15 cellular contexts compared by ENCODE assay signal in the genomic region with DNA sequence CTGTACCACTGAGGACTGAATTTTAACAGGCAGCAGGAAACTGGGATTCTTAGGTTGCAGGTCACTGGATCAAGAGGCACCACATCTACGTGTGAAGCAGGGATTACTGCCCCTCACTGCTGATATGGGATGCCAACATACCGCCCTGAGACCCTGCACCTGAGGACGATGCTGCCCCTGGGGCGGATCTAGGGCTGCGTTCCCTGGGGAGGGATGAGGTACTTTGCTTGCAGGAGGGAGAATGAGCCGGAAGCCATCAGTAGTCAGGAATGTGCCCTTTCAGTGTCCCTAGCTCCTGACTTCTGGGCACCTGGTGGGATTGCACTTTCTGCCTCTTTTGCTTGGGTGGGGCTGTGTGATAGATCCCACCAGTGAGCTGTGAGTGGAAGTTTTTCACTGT.
A peak's percentile ranks its signal among the peaks of the same experiment; 100 is the strongest.
DNase-seq lines count a peak whose midpoint lies in the region; ATAC-seq, FAIRE-seq and TF ChIP-seq lines count a peak whose summit lies in the region.
"Had no signal": no experiment of that assay in that cellular context is flagged by ENCODE, and none has a peak within 500 bp of the region (broad histone marks: within the 10 kb centered on the region; RNA-seq: fewer than 3 reads in every experiment).

No MANE protein-coding gene starts in this region.

- H3K9me2 ChIP-seq in Loucy (replicated peaks; ENCODE audit: low read depth, low read length): no peaks in the 10 kb centered on the region

- no peaks in the 10 kb centered on the region for H3K79me2 ChIP-seq in Loucy (ENCODE audit: insufficient read depth, low read length)

- intact Hi-C loops in activated naive CD4-positive, alpha-beta T cell treated with anti-CD3 and anti-CD28 coated beads for 36 hours (cut with micrococcal nuclease): loop anchor here (2.0 to 10.0 kb wide), 4 partner anchors 101 to 917 kb away; no protein-coding TSS in a partner anchor
- intact Hi-C loops in dendritic cell treated with granulocyte-macrophage colony-stimulating factor and Interleukin-4, amounts not matched to agents 40 ng/mL and 50 ng/mL, for 4 days (cut with micrococcal nuclease): loop anchor here (5.0 to 10.0 kb wide), 4 partner anchors 92 to 912 kb away; a partner anchor contains a TSS

- no peaks in the 10 kb centered on the region for H3K9me3 ChIP-seq in Loucy (ENCODE audit: insufficient read depth, low read depth, low read length)
- H3K9me3 ChIP-seq: A549, MG63, SJSA1 had no signal

- no peaks in the 10 kb centered on the region for H3K36me3 ChIP-seq in Loucy (ENCODE audit: insufficient read depth, low read length)
- H3K36me3 ChIP-seq: MG63, SJSA1 had no signal

- no peak for DNase-seq in activated naive CD4-positive, alpha-beta T cell treated with anti-CD3 and anti-CD28 coated beads for 36 hours
- no peak for DNase-seq in activated naive CD4-positive, alpha-beta T cell treated with Interleukin-2 at 50 U/mL for 16 hours
- DNase-seq in urothelium cell line (ENCODE audit: low spot score) (no peak), epidermal melanocyte (ENCODE audit: insufficient read length, low spot score) (no peak)
- DNase-seq in stimulated activated CD4-positive, alpha-beta T cell treated with anti-CD3 and anti-CD28 coated beads, Interleukin-4, amount 100 ng/mL, for 24 hours: no peak
- DNase-seq: DMS153, NCI-H446 treated with DMSO at 0.1 percent for 48 hours had no signal

- H3K4me3 ChIP-seq in Loucy (ENCODE audit: low read length, poor library complexity, severe bottlenecking): no peak overlapping the region
- H3K4me3 ChIP-seq: A549, K562, MG63, SJSA1 had no signal

- ATAC-seq in GM19035 (IDR thresholded peaks at IDR 0.05; ENCODE audit: unreplicated experiment): no peak
- ATAC-seq: K562 had no signal

- no peak overlapping the region for H2AFZ ChIP-seq in Loucy (ENCODE audit: low read length)

- CTCF ChIA-PET in activated naive CD4-positive, alpha-beta T cell treated with anti-CD3 and anti-CD28 coated beads for 36 hours (lab: Charles Lee): interaction anchor here (0.7 to 2.1 kb wide), 7 partner anchors 94 to 1148 kb away, joined by 3 to 5 read pairs (median 3); no protein-coding TSS in a partner anchor

- H3K4me1 ChIP-seq in Loucy (ENCODE audit: insufficient read depth, low read length, poor library complexity, severe bottlenecking): peaks cover 46% of the 10 kb centered on the region

- no peaks in the 10 kb centered on the region for H3K9me3 Mint-ChIP-seq in activated naive CD4-positive, alpha-beta T cell treated with anti-CD3 and anti-CD28 coated beads for 36 hours
- H3K9me3 Mint-ChIP-seq in dendritic cell treated with granulocyte-macrophage colony-stimulating factor and Interleukin-4, amounts not matched to agents 40 ng/mL and 50 ng/mL, for 4 days: no peaks in the 10 kb centered on the region
- H3K9me3 Mint-ChIP-seq: CD4-positive, CD25-positive, alpha-beta regulatory T cell had no signal

- H3K4me1 Mint-ChIP-seq in activated naive CD4-positive, alpha-beta T cell treated with anti-CD3 and anti-CD28 coated beads for 36 hours (ENCODE audit: low read depth): peaks cover 30% of the 10 kb centered on the region
- H3K4me1 Mint-ChIP-seq in dendritic cell treated with granulocyte-macrophage colony-stimulating factor and Interleukin-4, amounts not matched to agents 40 ng/mL and 50 ng/mL, for 4 days (ENCODE audit: low read depth): peaks cover 52% of the 10 kb centered on the region

- H4K20me1 ChIP-seq in Loucy (ENCODE audit: insufficient read depth, low read length, poor library complexity, severe bottlenecking): no peaks in the 10 kb centered on the region

- H3K27me3 ChIP-seq in Loucy (ENCODE audit: insufficient read depth, low read length, poor library complexity, severe bottlenecking): no peaks in the 10 kb centered on the region
- H3K27me3 ChIP-seq: MG63, SJSA1 had no signal

- peak overlapping the region; percentile 17 for H3K27ac Mint-ChIP-seq in activated naive CD4-positive, alpha-beta T cell treated with anti-CD3 and anti-CD28 coated beads for 36 hours
- H3K27ac Mint-ChIP-seq in dendritic cell treated with granulocyte-macrophage colony-stimulating factor and Interleukin-4, amounts not matched to agents 40 ng/mL and 50 ng/mL, for 4 days: peak overlapping the region; percentile 63
- H3K27ac Mint-ChIP-seq: CD4-positive, CD25-positive, alpha-beta regulatory T cell had no signal

- H3K27me3 Mint-ChIP-seq in activated naive CD4-positive, alpha-beta T cell treated with anti-CD3 and anti-CD28 coated beads for 36 hours (ENCODE audit: low read depth): no peaks in the 10 kb centered on the region
- H3K27me3 Mint-ChIP-seq in dendritic cell treated with granulocyte-macrophage colony-stimulating factor and Interleukin-4, amounts not matched to agents 40 ng/mL and 50 ng/mL, for 4 days: peaks cover 30% of the 10 kb centered on the region
- H3K27me3 Mint-ChIP-seq: CD4-positive, CD25-positive, alpha-beta regulatory T cell had no signal

- H3K9ac ChIP-seq in Loucy (ENCODE audit: low read depth, low read length, poor library complexity, severe bottlenecking): peak overlapping the region; percentile 21

- no peaks in the 10 kb centered on the region for H3K36me3 Mint-ChIP-seq in activated naive CD4-positive, alpha-beta T cell treated with anti-CD3 and anti-CD28 coated beads for 36 hours (ENCODE audit: low read depth)
- no peaks in the 10 kb centered on the region for H3K36me3 Mint-ChIP-seq in dendritic cell treated with granulocyte-macrophage colony-stimulating factor and Interleukin-4, amounts not matched to agents 40 ng/mL and 50 ng/mL, for 4 days (ENCODE audit: low read depth)
- H3K36me3 Mint-ChIP-seq: CD4-positive, CD25-positive, alpha-beta regulatory T cell had no signal

- no peaks in the 10 kb centered on the region for H3F3A ChIP-seq in Loucy (ENCODE audit: low read depth)

- FAIRE-seq in urothelium cell line (lab: Jason Lieb, UNC): peak; percentile 53
- FAIRE-seq: K562 had no signal

- H3K4me3 Mint-ChIP-seq in activated naive CD4-positive, alpha-beta T cell treated with anti-CD3 and anti-CD28 coated beads for 36 hours: no peak overlapping the region
- H3K4me3 Mint-ChIP-seq in dendritic cell treated with granulocyte-macrophage colony-stimulating factor and Interleukin-4, amounts not matched to agents 40 ng/mL and 50 ng/mL, for 4 days: no peak overlapping the region
- H3K4me3 Mint-ChIP-seq: CD4-positive, CD25-positive, alpha-beta regulatory T cell had no signal

- no peak for TF ChIP-seq CTCF in Loucy (conservative IDR thresholded peaks at IDR 0.05; ENCODE audit: low read length)

- H3K4me2 ChIP-seq in Loucy (ENCODE audit: low read depth, low read length, poor library complexity, severe bottlenecking): peak overlapping the region; percentile 76
- H3K4me2 ChIP-seq: A549 had no signal
